15 cellular contexts compared by ENCODE assay signal in the genomic region with DNA sequence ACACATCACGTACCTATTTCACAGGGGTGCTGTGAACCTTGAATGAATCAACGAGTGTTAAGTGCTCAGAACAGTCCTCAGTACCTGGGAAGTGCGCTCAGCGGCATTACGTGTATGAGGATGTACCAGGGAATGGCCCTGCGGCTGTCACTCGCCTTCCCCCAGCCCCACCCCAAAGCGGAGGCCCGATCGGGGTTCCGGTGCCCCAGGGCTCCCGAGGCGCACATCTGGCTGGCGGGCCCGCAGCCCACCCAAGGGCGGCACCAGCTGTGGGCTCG. TPM values are rescaled to one million over a fixed set of nuclear protein-coding genes. Genes with fewer than 3 reads are reported as not detected.
A peak's percentile ranks its signal among the peaks of the same experiment; 100 is the strongest.
DNase-seq lines count a peak whose midpoint lies in the region; ATAC-seq, FAIRE-seq and TF ChIP-seq lines count a peak whose summit lies in the region.
"Had no signal": no experiment of that assay in that cellular context is flagged by ENCODE, and none has a peak within 500 bp of the region (broad histone marks: within the 10 kb centered on the region; RNA-seq: fewer than 3 reads in every experiment).

No MANE protein-coding gene starts in this region.

- no peak for TF ChIP-seq CTCF in endothelial cell of umbilical vein (IDR thresholded peaks at IDR 0.05; ENCODE audit: extremely low read depth in 1 of 2, insufficient read depth in 1 of 2, low read depth in 1 of 2, low read length in 2 of 2)
- no peak for TF ChIP-seq CTCF in mesothelial cell of epicardium (IDR thresholded peaks at IDR 0.05; ENCODE audit: unreplicated experiment)
- no peak for TF ChIP-seq CTCF in thoracic aorta (IDR thresholded peaks at IDR 0.05)
- no peak for TF ChIP-seq CTCF in natural killer cell (IDR thresholded peaks at IDR 0.05)

- H3K27ac ChIP-seq in SK-N-MC (peak overlapping the region; percentile 91), endothelial cell of umbilical vein (ENCODE audit: insufficient read depth, low read depth, low read length) (no peak overlapping the region), thoracic aorta (no peak overlapping the region)

- dilution Hi-C loops in endothelial cell of umbilical vein (cut with MboI; ENCODE audit: extremely low pct_ligation_motif_present, low sequenced_read_pairs), result no loop called here

- H3K27me3 Mint-ChIP-seq in mesothelial cell of epicardium (ENCODE audit: low read depth), result no peaks in the 10 kb centered on the region
- peaks cover 24 to 34% of the 10 kb centered on the region in 2 donors for H3K27me3 Mint-ChIP-seq in natural killer cell (ENCODE audit: low read depth in 2 of 2)

- H3K4me2 ChIP-seq in endothelial cell of umbilical vein (ENCODE audit: insufficient read depth, low read length), result no peak overlapping the region

- no peaks in the 10 kb centered on the region for H3K9me3 ChIP-seq in SK-N-MC (ENCODE audit: low read depth, low read length)
- no peaks in the 10 kb centered on the region for H3K9me3 ChIP-seq in endothelial cell of umbilical vein (replicated peaks; ENCODE audit: control insufficient read depth, insufficient read depth, low read length)
- no peaks in the 10 kb centered on the region for H3K9me3 ChIP-seq in thoracic aorta
- H3K9me3 ChIP-seq: tibial artery had no signal

- no peaks in the 10 kb centered on the region for H3K36me3 Mint-ChIP-seq in mesothelial cell of epicardium
- H3K36me3 Mint-ChIP-seq in natural killer cell, result no peaks in the 10 kb centered on the region
- H3K36me3 Mint-ChIP-seq: activated CD4-positive, alpha-beta memory T cell treated with anti-CD3 and anti-CD28 coated beads for 36 hours had no signal

- H2AFZ ChIP-seq in endothelial cell of umbilical vein (ENCODE audit: low read depth, low read length), result no peak overlapping the region

- H3K9ac ChIP-seq in SK-N-MC (ENCODE audit: insufficient read length) (no peak overlapping the region), endothelial cell of umbilical vein (replicated peaks; ENCODE audit: extremely low read depth, insufficient read depth, low read length) (no peak overlapping the region)

- no TSS peak for BruUV-seq in endothelial cell of umbilical vein (replicated peaks; lab: Mats Ljungman, UMichigan)

- no peak for FAIRE-seq in endothelial cell of umbilical vein (lab: Jason Lieb, UNC)
- FAIRE-seq: HepG2 had no signal

- H3K27me3 ChIP-seq in endothelial cell of umbilical vein (ENCODE audit: control insufficient read depth in 2 of 2, insufficient read depth in 2 of 2, low read length in 2 of 2) (peaks cover 5 to 8% of the 10 kb centered on the region in 2 experiments), thoracic aorta (replicated peaks; ENCODE audit: insufficient read depth) (no peaks in the 10 kb centered on the region)

- H3K36me3 ChIP-seq in SK-N-MC (ENCODE audit: insufficient read depth, low read length) (no peaks in the 10 kb centered on the region), endothelial cell of umbilical vein (ENCODE audit: control insufficient read depth in 2 of 2, extremely low read depth in 1 of 2, insufficient read depth in 2 of 2, low read length in 2 of 2) (no peaks in the 10 kb centered on the region), thoracic aorta (no peaks in the 10 kb centered on the region)
- H3K36me3 ChIP-seq: tibial artery had no signal

- peaks cover 37% of the 10 kb centered on the region for H3K4me1 Mint-ChIP-seq in mesothelial cell of epicardium
- no peaks in the 10 kb centered on the region for H3K4me1 Mint-ChIP-seq in natural killer cell

- H3K9me3 Mint-ChIP-seq in mesothelial cell of epicardium (no peaks in the 10 kb centered on the region), natural killer cell (no peaks in the 10 kb centered on the region)
- H3K9me3 Mint-ChIP-seq: activated CD4-positive, alpha-beta memory T cell treated with anti-CD3 and anti-CD28 coated beads for 36 hours had no signal

- H3K4me3 Mint-ChIP-seq in mesothelial cell of epicardium (peak overlapping the region; percentile 41), natural killer cell (no peak overlapping the region)
- H3K4me3 Mint-ChIP-seq: activated CD4-positive, alpha-beta memory T cell treated with anti-CD3 and anti-CD28 coated beads for 36 hours had no signal

- intact Hi-C loops in endothelial cell of umbilical vein (cut with micrococcal nuclease) (no loop called here), natural killer cell (cut with micrococcal nuclease) (no loop called here)

- POLR2A ChIA-PET in endothelial cell of umbilical vein (lab: Charles Lee), result no interaction called here

- no peak overlapping the region for H3K27ac Mint-ChIP-seq in mesothelial cell of epicardium
- H3K27ac Mint-ChIP-seq in natural killer cell, result no peak overlapping the region
- H3K27ac Mint-ChIP-seq: activated CD4-positive, alpha-beta memory T cell treated with anti-CD3 and anti-CD28 coated beads for 36 hours had no signal

- no peaks in the 10 kb centered on the region for H3K9me1 ChIP-seq in endothelial cell of umbilical vein (replicated peaks; ENCODE audit: control insufficient read depth, extremely low read depth, insufficient read depth, low read length)

- ATAC-seq in thoracic aorta (ENCODE audit: insufficient number of reproducible peaks, low FRiP score, low read depth) (no peak), GM18873 (IDR thresholded peaks at IDR 0.05; ENCODE audit: low FRiP score, unreplicated experiment) (no peak), natural killer cell (no peak), HG03520 (IDR thresholded peaks at IDR 0.05; ENCODE audit: unreplicated experiment) (no peak)
- ATAC-seq: HepG2 had no signal

- no peaks in the 10 kb centered on the region for H4K20me1 ChIP-seq in endothelial cell of umbilical vein (replicated peaks; ENCODE audit: control insufficient read depth, extremely low read depth, insufficient read depth, low read length)

- H3K4me1 ChIP-seq in endothelial cell of umbilical vein (ENCODE audit: control insufficient read depth, extremely low read depth, insufficient read depth, low read length), result peaks cover 2% of the 10 kb centered on the region
- peaks cover 39 to 64% of the 10 kb centered on the region in 2 donors for H3K4me1 ChIP-seq in thoracic aorta (ENCODE audit: control insufficient read depth in 1 of 2, low read depth in 2 of 2)

- DNase-seq in SK-N-MC (ENCODE audit: low read depth, low spot score) (no peak), endothelial cell of umbilical vein (ENCODE audit: low read depth, low spot score) (no peak), mesothelial cell of epicardium (ENCODE audit: low spot score in 2 of 2, unreplicated experiment in 2 of 2) (no peak), thoracic aorta (ENCODE audit: low spot score) (no peak), NCI-H146 (lab: John Stamatoyannopoulos, UW) (no peak), natural killer cell (no peak)
- DNase-seq: activated CD4-positive, alpha-beta memory T cell treated with anti-CD3 and anti-CD28 coated beads for 36 hours; aorta; DMS53; effector CD4-positive, alpha-beta T cell; foreskin melanocyte; tibial artery had no signal

- H3K79me2 ChIP-seq in endothelial cell of umbilical vein (ENCODE audit: control insufficient read depth, insufficient read depth, low read length), result no peaks in the 10 kb centered on the region

- TF ChIP-seq POLR2A in endothelial cell of umbilical vein (IDR thresholded peaks at IDR 0.05; ENCODE audit: low read depth, low read length), result no peak

- H3K4me3 ChIP-seq in SK-N-MC, result peak overlapping the region; percentile 51
- no peak overlapping the region for H3K4me3 ChIP-seq in endothelial cell of umbilical vein (replicated peaks in 1 of 3; ENCODE audit: insufficient read depth in 1 of 3, low read depth in 1 of 3, low read length in 3 of 3)
- peak overlapping the region; percentile 45 for H3K4me3 ChIP-seq in thoracic aorta

- CTCF ChIA-PET in endothelial cell of umbilical vein (lab: Charles Lee), result no interaction called here

TF ChIP-seq in endothelial cell of umbilical vein, 7 proteins besides CTCF, POLR2A, EP300 and RAD21:
- TF ChIP-seq EZH2 (IDR thresholded peaks at IDR 0.05; ENCODE audit: borderline replicate concordance, low read depth, low read length, severe bottlenecking) (peak; percentile 85), GATA2 (IDR thresholded peaks at IDR 0.05; ENCODE audit: insufficient read depth, insufficient read length, low read depth, low read length) (no peak)

RNA-seq across cellular contexts. Expression of a gene that starts 17.6 kb away (rescaled TPM):
- total RNA-seq in endothelial cell of umbilical vein (3.2 and 8.1 TPM in 2 replicates), mesothelial cell of epicardium (19.0 to 20.3 TPM (median 19.8 TPM) in 3 replicates), thoracic aorta (10 to 100 TPM; 16.2 to 22.9 TPM), natural killer cell (not detected)
- 2.2 and 2.3 TPM in 2 replicates for polyA plus RNA-seq in endothelial cell of umbilical vein
- polyA plus RNA-seq in endothelial cell of umbilical vein (2011; cell fraction: cytosol; rRNA removed), result 2.8 and 3.1 TPM in 2 replicates
- 3.6 and 4.9 TPM in 2 replicates for polyA plus RNA-seq in endothelial cell of umbilical vein (2011; cell fraction: nucleus; rRNA removed)
- polyA plus RNA-seq in endothelial cell of umbilical vein (2012), result 3.7 and 7.0 TPM in 2 replicates
- 6.1 and 6.5 TPM in 2 replicates for polyA minus RNA-seq in endothelial cell of umbilical vein
- polyA minus RNA-seq in endothelial cell of umbilical vein (2011; cell fraction: cytosol; rRNA and poly(A)+ RNA removed), result not detected
- 5.2 and 7.6 TPM in 2 replicates for polyA minus RNA-seq in endothelial cell of umbilical vein (2011; cell fraction: nucleus; rRNA and poly(A)+ RNA removed)
- total RNA-seq: activated CD4-positive, alpha-beta memory T cell treated with anti-CD3 and anti-CD28 coated beads for 36 hours had no signal

Comparison
In these comparisons a context has a peak if more than half of its experiments do, and no peak if none do; other contexts are left out.
1. H3K4me3 ChIP-seq: peak in SK-N-MC (single experiment) and thoracic aorta (single experiment); none in endothelial cell of umbilical vein (0 of 3).